In the genomic region with DNA sequence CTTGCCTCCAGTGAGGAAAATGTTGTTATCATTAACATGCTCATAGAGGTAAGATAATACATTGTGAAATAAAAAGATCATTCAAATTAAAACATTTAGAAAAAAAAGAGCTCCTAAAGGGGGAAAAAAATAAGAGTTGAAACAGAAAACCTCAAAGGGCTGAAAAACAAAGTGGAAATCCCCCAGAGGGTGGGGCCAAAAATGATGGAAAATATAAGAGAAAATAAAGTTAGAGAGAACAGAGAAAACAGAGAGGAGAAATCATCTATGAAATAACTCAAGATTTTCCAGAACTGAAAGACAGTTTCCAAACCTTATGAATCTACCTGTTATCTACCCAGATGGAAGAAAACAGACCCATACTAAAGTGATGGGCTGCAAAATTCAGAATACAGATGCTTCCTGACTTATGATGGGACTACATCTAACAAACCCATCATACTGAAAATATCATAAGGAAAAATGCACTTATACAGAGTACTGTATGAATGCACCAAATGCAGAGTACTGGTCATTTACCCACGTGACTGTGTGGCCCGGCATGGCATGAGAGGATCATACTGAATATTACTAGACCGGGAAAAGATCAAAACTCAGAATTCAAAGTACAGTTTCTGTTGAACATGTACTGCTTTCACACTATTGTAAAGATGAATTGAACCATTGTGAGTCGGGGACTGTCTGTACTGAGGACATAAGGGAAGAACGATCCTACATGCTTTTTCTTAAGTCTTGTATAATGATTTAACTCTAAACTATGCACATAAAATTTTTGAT, we compare ENCODE assay signal across 11 cellular contexts. TPM values are rescaled to one million over a fixed set of nuclear protein-coding genes. Genes with fewer than 3 reads are reported as not detected.
DNase-seq lines count a peak whose midpoint lies in the region; ATAC-seq and TF ChIP-seq lines count a peak whose summit lies in the region.
"Had no signal": no experiment of that assay in that cellular context is flagged by ENCODE, and none has a peak within 500 bp of the region (broad histone marks: within the 10 kb centered on the region; RNA-seq: fewer than 3 reads in every experiment).

No MANE protein-coding gene starts in this region.

- H3K27ac ChIP-seq in hepatocyte (peak overlapping the region; percentile 58), upper lobe of right lung (no peak overlapping the region), ovary (no peak overlapping the region)
- H3K27ac ChIP-seq: C4-2B, cardiac muscle cell had no signal

- peak; percentile 37 for DNase-seq in stimulated activated CD4-positive, alpha-beta T cell treated with anti-CD3 and anti-CD28 coated beads, Interleukin-15, amount 100 ng/mL, for 24 hours
- no peak for DNase-seq in stimulated activated CD4-positive, alpha-beta T cell treated with anti-CD3 and anti-CD28 coated beads, Interleukin-4, amount 100 ng/mL, for 1 hour
- peak; percentile 45 for DNase-seq in activated naive CD4-positive, alpha-beta T cell treated with anti-CD3 and anti-CD28 coated beads for 36 hours
- DNase-seq in hepatocyte (ENCODE audit: low spot score) (no peak), upper lobe of right lung (no peak), ovary (no peak)
- DNase-seq: NCI-H1105 treated with DMSO at 0.1 percent for 48 hours had no signal

- peaks cover 66% of the 10 kb centered on the region for H3K4me1 Mint-ChIP-seq in activated naive CD4-positive, alpha-beta T cell treated with anti-CD3 and anti-CD28 coated beads for 36 hours (ENCODE audit: low read depth)

- H3K27me3 ChIP-seq in hepatocyte: no peaks in the 10 kb centered on the region
- no peaks in the 10 kb centered on the region for H3K27me3 ChIP-seq in upper lobe of right lung
- no peaks in the 10 kb centered on the region for H3K27me3 ChIP-seq in ovary
- H3K27me3 ChIP-seq: cardiac muscle cell had no signal

- H3K4me3 ChIP-seq in hepatocyte (no peak overlapping the region), upper lobe of right lung (peak overlapping the region; percentile 23), ovary (no peak overlapping the region)
- H3K4me3 ChIP-seq: cardiac muscle cell had no signal

- 80% methylated on average over 5 of the region's 5 CpGs for WGBS in hepatocyte (ENCODE audit: low lambda C conversion rate, missing lambda C conversion rate)
- 91 to 93% (median 93%) methylated on average over 5 of the region's 5 CpGs for WGBS in ovary, 3 donors

- H3K9me2 ChIP-seq in hepatocyte (replicated peaks; ENCODE audit: insufficient read depth): no peaks in the 10 kb centered on the region

- TF ChIP-seq CTCF in hepatocyte (IDR thresholded peaks at IDR 0.05; ENCODE audit: poor library complexity): no peak
- no peak for TF ChIP-seq CTCF in upper lobe of right lung (IDR thresholded peaks at IDR 0.05)
- TF ChIP-seq CTCF in ovary (IDR thresholded peaks at IDR 0.05): no peak

- CTCF ChIA-PET in activated naive CD4-positive, alpha-beta T cell treated with anti-CD3 and anti-CD28 coated beads for 36 hours (lab: Charles Lee): interaction anchor here (0.6 to 1.2 kb wide), 5 partner anchors 10 to 20 kb away, joined by 3 to 5 read pairs (median 3); no protein-coding TSS in a partner anchor

- H3K4me1 ChIP-seq in hepatocyte (ENCODE audit: insufficient read depth) (peaks cover 41% of the 10 kb centered on the region), upper lobe of right lung (peaks cover 42% of the 10 kb centered on the region), ovary (ENCODE audit: insufficient read depth) (peaks cover 11% of the 10 kb centered on the region)

- H3K79me2 ChIP-seq in hepatocyte: peaks cover 63% of the 10 kb centered on the region

- ATAC-seq in upper lobe of right lung (no peak), HG03521 (IDR thresholded peaks at IDR 0.05; ENCODE audit: unreplicated experiment) (no peak), HG02870 (IDR thresholded peaks at IDR 0.05; ENCODE audit: unreplicated experiment) (no peak)

- peaks cover 44% of the 10 kb centered on the region for H3K36me3 Mint-ChIP-seq in activated naive CD4-positive, alpha-beta T cell treated with anti-CD3 and anti-CD28 coated beads for 36 hours (ENCODE audit: low read depth)

- H3K27ac Mint-ChIP-seq in activated naive CD4-positive, alpha-beta T cell treated with anti-CD3 and anti-CD28 coated beads for 36 hours: peak overlapping the region; percentile 84

- H2AFZ ChIP-seq in hepatocyte: no peak overlapping the region

- no peaks in the 10 kb centered on the region for H3K9me3 Mint-ChIP-seq in activated naive CD4-positive, alpha-beta T cell treated with anti-CD3 and anti-CD28 coated beads for 36 hours

- peak overlapping the region; percentile 72 for H3K4me3 Mint-ChIP-seq in activated naive CD4-positive, alpha-beta T cell treated with anti-CD3 and anti-CD28 coated beads for 36 hours

- H3K27me3 Mint-ChIP-seq in activated naive CD4-positive, alpha-beta T cell treated with anti-CD3 and anti-CD28 coated beads for 36 hours (ENCODE audit: low read depth): no peaks in the 10 kb centered on the region

- intact Hi-C loops in activated naive CD4-positive, alpha-beta T cell treated with anti-CD3 and anti-CD28 coated beads for 36 hours (cut with micrococcal nuclease): no loop called here
- intact Hi-C loops in upper lobe of right lung (cut with DNase I): no loop called here
- intact Hi-C loops in ovary (cut with DNase I): no loop called here

- no peak for TF ChIP-seq POLR2A in ovary (IDR thresholded peaks at IDR 0.05)

- H3K36me3 ChIP-seq in hepatocyte (replicated peaks; ENCODE audit: insufficient read depth, low read depth) (no peaks in the 10 kb centered on the region), upper lobe of right lung (peaks cover 51% of the 10 kb centered on the region), ovary (no peaks in the 10 kb centered on the region)

- peak overlapping the region; percentile 81 for H3K4me2 ChIP-seq in hepatocyte

- H4K20me1 ChIP-seq in hepatocyte (ENCODE audit: insufficient read depth, poor library complexity, severe bottlenecking): no peaks in the 10 kb centered on the region

- no peak for TF ChIP-seq EP300 in ovary (IDR thresholded peaks at IDR 0.05)

- H3K9me3 ChIP-seq in hepatocyte (ENCODE audit: low read depth): no peaks in the 10 kb centered on the region
- no peaks in the 10 kb centered on the region for H3K9me3 ChIP-seq in upper lobe of right lung
- H3K9me3 ChIP-seq in ovary: no peaks in the 10 kb centered on the region

RNA-seq across cellular contexts. Expression of a gene that starts 4.0 kb away (rescaled TPM):
- 1 to 10 TPM; 6.9 to 7.4 TPM for total RNA-seq in activated naive CD4-positive, alpha-beta T cell treated with anti-CD3 and anti-CD28 coated beads for 36 hours
- 6.7 and 6.9 TPM in 2 replicates for total RNA-seq in hepatocyte
- polyA plus RNA-seq in hepatocyte: 2.5 and 3.8 TPM in 2 replicates
- total RNA-seq in upper lobe of right lung: 8.5 TPM
- 10 to 100 TPM in 1 of 7 donors, 1 to 10 TPM in 6; 5.2 to 10.2 (median 7.0) TPM for total RNA-seq in ovary
- polyA plus RNA-seq in ovary: 1 to 10 TPM; 3.5 to 5.7 TPM

RNA-seq across cellular contexts. Expression of a gene that starts 23.5 kb away (rescaled TPM):
- total RNA-seq in activated naive CD4-positive, alpha-beta T cell treated with anti-CD3 and anti-CD28 coated beads for 36 hours: 10 to 100 TPM; 20.4 to 22.9 TPM
- total RNA-seq in hepatocyte (38.2 and 46.5 TPM in 2 replicates), upper lobe of right lung (53.6 TPM), ovary (10 to 100 TPM; 10.3 to 24.0 (median 12.6) TPM)
- polyA plus RNA-seq in hepatocyte (51.2 and 52.7 TPM in 2 replicates), ovary (10 to 100 TPM; 14.9 to 19.1 TPM)

RNA-seq across cellular contexts. Expression of a gene that starts 38.5 kb away (rescaled TPM):
- 1 to 10 TPM; 9.4 to 9.7 TPM for total RNA-seq in activated naive CD4-positive, alpha-beta T cell treated with anti-CD3 and anti-CD28 coated beads for 36 hours
- total RNA-seq in hepatocyte (9.3 and 15.3 TPM in 2 replicates), upper lobe of right lung (15.4 TPM), ovary (10 to 100 TPM in 3 of 7 donors, 1 to 10 TPM in 4; 7.7 to 21.7 (median 9.3) TPM)
- polyA plus RNA-seq in hepatocyte (19.2 and 25.1 TPM in 2 replicates), ovary (1 to 10 TPM; 8.5 to 8.9 TPM)

RNA-seq across cellular contexts. Expression of a gene that starts 38.6 kb away (rescaled TPM):
- under 1 TPM in 1 of 2 experiments, not detected in 1; 0.19 TPM for total RNA-seq in activated naive CD4-positive, alpha-beta T cell treated with anti-CD3 and anti-CD28 coated beads for 36 hours
- 2.2 and 2.6 TPM in 2 replicates for total RNA-seq in hepatocyte
- polyA plus RNA-seq in hepatocyte: 2.9 and 3.8 TPM in 2 replicates
- total RNA-seq in upper lobe of right lung: 4.2 TPM
- total RNA-seq in ovary: 10 to 100 TPM in 6 of 7 donors, 1 to 10 TPM in 1; 9.1 to 29.8 (median 11.6) TPM
- 1 to 10 TPM; 6.3 TPM for polyA plus RNA-seq in ovary

Comparison
In these comparisons a context has a peak if more than half of its experiments do, and no peak if none do; other contexts are left out.
1. DNase-seq: peak in stimulated activated CD4-positive, alpha-beta T cell treated with anti-CD3 and anti-CD28 coated beads, Interleukin-15, amount 100 ng/mL, for 24 hours (single experiment) and activated naive CD4-positive, alpha-beta T cell treated with anti-CD3 and anti-CD28 coated beads for 36 hours (single experiment); none in stimulated activated CD4-positive, alpha-beta T cell treated with anti-CD3 and anti-CD28 coated beads, Interleukin-4, amount 100 ng/mL, for 1 hour (single experiment), hepatocyte (single experiment), upper lobe of right lung (single experiment) and ovary (0 of 5).